Comparison of ENCODE assay signal across 9 cellular contexts in the genomic region with DNA sequence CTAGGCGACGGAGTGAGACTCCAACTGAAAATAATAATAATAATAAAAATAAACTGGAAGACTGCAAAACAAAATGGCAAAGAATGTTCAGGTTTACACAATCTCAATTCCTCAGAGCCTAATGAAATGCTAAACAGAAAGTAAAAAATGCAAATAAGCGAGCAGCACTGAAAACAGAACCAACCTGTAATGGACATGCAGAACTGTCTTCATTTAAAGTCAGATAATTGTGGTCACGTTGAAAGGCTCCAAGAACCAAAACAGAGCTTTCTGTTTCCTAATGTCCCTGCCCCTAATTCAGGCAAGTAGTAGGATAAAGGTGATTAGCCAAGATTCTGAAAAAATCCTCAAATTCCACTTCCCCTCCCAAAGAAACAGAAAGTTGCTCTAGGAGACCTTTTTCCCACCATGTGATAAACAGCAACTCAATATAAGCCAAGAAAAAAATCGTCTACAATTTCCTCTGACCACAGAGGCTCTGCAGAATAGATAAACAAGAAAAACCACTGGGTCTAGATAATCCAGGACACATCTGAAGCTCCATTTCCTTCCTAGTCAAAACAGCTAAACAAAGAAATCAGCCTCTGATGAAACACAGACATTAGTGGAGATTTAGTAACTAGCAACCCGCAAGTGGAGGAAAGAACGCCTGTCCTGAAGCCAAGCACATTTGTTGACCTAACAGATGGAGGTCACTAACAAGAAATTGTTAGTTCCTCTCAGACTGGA. TPM values are rescaled to one million over a fixed set of nuclear protein-coding genes. Genes with fewer than 3 reads are reported as not detected.
A peak's percentile ranks its signal among the peaks of the same experiment; 100 is the strongest.
DNase-seq lines count a peak whose midpoint lies in the region; ATAC-seq, FAIRE-seq and TF ChIP-seq lines count a peak whose summit lies in the region.
"Had no signal": no experiment of that assay in that cellular context is flagged by ENCODE, and none has a peak within 500 bp of the region (broad histone marks: within the 10 kb centered on the region; RNA-seq: fewer than 3 reads in every experiment).

No MANE protein-coding gene starts in this region.

- TF ChIP-seq CTCF in LNCaP clone FGC (IDR thresholded peaks at IDR 0.05; ENCODE audit: control insufficient read depth, extremely low read depth, insufficient read depth) = no peak
- TF ChIP-seq CTCF in GM12878 (IDR thresholded peaks at IDR 0.05 in 2 of 3, conservative IDR thresholded peaks at IDR 0.05 in 1 of 3; ENCODE audit: control insufficient read depth in 2 of 3, extremely low read depth in 1 of 3, insufficient read depth in 1 of 3, low read depth in 3 of 3, low read length in 3 of 3) = no peak

- 1% methylated on average over 7 of the region's 7 CpGs for WGBS in GM12878 (ENCODE audit: insufficient coverage, insufficient replicate concordance, low lambda C conversion rate, missing lambda C conversion rate)

- H3K27me3 ChIP-seq in BLaER1 treated with 17β-estradiol and CSF1 and Interleukin-3, amounts not matched to agents 10 nM and 100 nM = no peaks in the 10 kb centered on the region
- H3K27me3 ChIP-seq in GM12878 (replicated peaks in 1 of 2; ENCODE audit: control insufficient read depth in 2 of 2, insufficient read depth in 2 of 2, low read length in 1 of 2) (no peaks in the 10 kb centered on the region), muscle layer of duodenum (ENCODE audit: low read depth, low read length) (no peaks in the 10 kb centered on the region)

- H2AFZ ChIP-seq in GM12878 (ENCODE audit: control insufficient read depth, low read depth, low read length) = peak overlapping the region; percentile 33; the same call in 1 of the 2 replicates

- TF ChIP-seq EP300 in GM12878 (IDR thresholded peaks at IDR 0.05; ENCODE audit: borderline replicate concordance in 1 of 2, control insufficient read depth in 1 of 2, low read depth in 2 of 2, low read length in 2 of 2) = no peak

- H3K4me3 ChIP-seq in BLaER1 treated with 17β-estradiol and CSF1 and Interleukin-3, amounts not matched to agents 10 nM and 100 nM = peak overlapping the region; percentile 66 to 95 (median 80); a peak in 19 of 20 replicates
- H3K4me3 ChIP-seq in LNCaP clone FGC (ENCODE audit: low read depth, low read length) (peak overlapping the region; percentile 6; the same call in 1 of the 2 replicates), GM12878 (peak overlapping the region; percentile 70), muscle layer of duodenum (ENCODE audit: low read depth in 1 of 2, low read length in 2 of 2) (peak overlapping the region; percentile 30 to 59)

- peak overlapping the region; percentile 48 to 98 (median 92); a peak in 21 of 22 replicates for H3K27ac ChIP-seq in BLaER1 treated with 17β-estradiol and CSF1 and Interleukin-3, amounts not matched to agents 10 nM and 100 nM
- peak overlapping the region; percentile 71 for H3K27ac ChIP-seq in GM12878 (ENCODE audit: control insufficient read depth, insufficient read depth)
- H3K27ac ChIP-seq in muscle layer of duodenum (ENCODE audit: low read length) = peak overlapping the region; percentile 77

- intact Hi-C loops in GM12878 (cut with micrococcal nuclease; ENCODE audit: unreplicated experiment) = loop anchor here (5.0 kb wide), 1 partner anchor 353 kb away; a partner anchor contains a TSS

- BruUV-seq in GM12878 (replicated peaks; lab: Mats Ljungman, UMichigan) = no TSS peak

- RAD21 ChIA-PET in GM12878 (lab: Charles Lee; ENCODE audit: unreplicated experiment) = interaction anchor here (1.7 kb wide), 1 partner anchor 114 kb away, joined by 8 read pairs; a partner anchor contains a TSS

- in situ Hi-C loops in GM12878 (cut with MboI) = loop anchor here (5.0 kb wide), 1 partner anchor 288 kb away; a partner anchor contains a TSS

- ATAC-seq in GM19351 (IDR thresholded peaks at IDR 0.05; ENCODE audit: unreplicated experiment) = peak; percentile 25
- peak; percentile 7; the same call in 2 of the 3 replicates for ATAC-seq in GM12878
- no peak for ATAC-seq in GM18505 (IDR thresholded peaks at IDR 0.05; ENCODE audit: unreplicated experiment)
- ATAC-seq: left colon had no signal

- FAIRE-seq in GM12878 (lab: Jason Lieb, UNC) = peak; percentile 62

- TF ChIP-seq POLR2A in GM12878 (IDR thresholded peaks at IDR 0.05; ENCODE audit: low read depth, low read length) (no peak), GM18505 (IDR thresholded peaks at IDR 0.05; ENCODE audit: borderline replicate concordance, extremely low read depth, insufficient read depth, insufficient read length) (no peak)

- H3K4me2 ChIP-seq in BLaER1 treated with 17β-estradiol and CSF1 and Interleukin-3, amounts not matched to agents 10 nM and 100 nM = peak overlapping the region; percentile 71 to 90 (median 86)
- peak overlapping the region; percentile 89 for H3K4me2 ChIP-seq in GM12878 (ENCODE audit: control insufficient read depth, insufficient read depth)

- SMC1A ChIA-PET in GM12878 (lab: Charles Lee; ENCODE audit: uncharacterized antibody, unreplicated experiment) = interaction anchor here (0.8 to 1.4 kb wide), 3 partner anchors 20 to 353 kb away, joined by 3 to 4 read pairs (median 3); a partner anchor contains a TSS

- peak overlapping the region; percentile 63 to 98 (median 92) for H3K9ac ChIP-seq in BLaER1 treated with 17β-estradiol and CSF1 and Interleukin-3, amounts not matched to agents 10 nM and 100 nM
- H3K9ac ChIP-seq in GM12878 (ENCODE audit: control insufficient read depth, insufficient read depth, low read length) = peak overlapping the region; percentile 51

- H4K20me1 ChIP-seq in BLaER1 treated with 17β-estradiol and CSF1 and Interleukin-3, amounts not matched to agents 10 nM and 100 nM = peaks cover 0 to 30% (median 13%) of the 10 kb centered on the region in 11 experiments; a peak in 14 of 22 replicates
- H4K20me1 ChIP-seq in GM12878 (ENCODE audit: control insufficient read depth, insufficient read depth) = no peaks in the 10 kb centered on the region

- H3K79me2 ChIP-seq in GM12878 (ENCODE audit: control insufficient read depth, insufficient read depth, low read length) = peaks cover 82% of the 10 kb centered on the region

- CTCF ChIA-PET in GM12878 (lab: Yijun Ruan, JAX) = interaction anchor here (0.9 to 1.5 kb wide), 2 partner anchors 18 to 287 kb away, joined by 3 to 4 read pairs; no protein-coding TSS in a partner anchor

- H3K36me3 ChIP-seq in BLaER1 treated with 17β-estradiol and CSF1 and Interleukin-3, amounts not matched to agents 10 nM and 100 nM = peaks cover 0 to 45% (median 35%) of the 10 kb centered on the region in 11 experiments; a peak in 16 of 22 replicates
- H3K36me3 ChIP-seq in GM12878 (ENCODE audit: control insufficient read depth in 2 of 2, insufficient read depth in 2 of 2, low read length in 1 of 2) (no peaks in the 10 kb centered on the region), muscle layer of duodenum (ENCODE audit: control insufficient read depth in 1 of 2, insufficient read depth in 2 of 2, low read length in 2 of 2) (no peaks in the 10 kb centered on the region)

- H3K9me3 ChIP-seq in BLaER1 treated with 17β-estradiol and CSF1 and Interleukin-3, amounts not matched to agents 10 nM and 100 nM (replicated peaks in 1 of 11) = peaks cover 6 to 50% (median 31%) of the 10 kb centered on the region in 11 experiments; a peak in 20 of 22 replicates
- H3K9me3 ChIP-seq in GM12878 (replicated peaks; ENCODE audit: control insufficient read depth, insufficient read depth, low read length) (no peaks in the 10 kb centered on the region), muscle layer of duodenum (ENCODE audit: control insufficient read depth in 1 of 2, low read length in 2 of 2) (no peaks in the 10 kb centered on the region)

- no peak for TF ChIP-seq RAD21 in GM12878 (IDR thresholded peaks at IDR 0.05; ENCODE audit: insufficient read depth, low read depth, low read length)

- POLR2A ChIA-PET in GM12878 (lab: Charles Lee) = interaction anchor here (0.7 to 1.5 kb wide), 2 partner anchors 9 to 26 kb away, joined by 3 to 7 read pairs; no protein-coding TSS in a partner anchor

- peaks cover 25 to 70% (median 30%) of the 10 kb centered on the region in 10 experiments for H3K4me1 ChIP-seq in BLaER1 treated with 17β-estradiol and CSF1 and Interleukin-3, amounts not matched to agents 10 nM and 100 nM
- H3K4me1 ChIP-seq in GM12878 (ENCODE audit: control insufficient read depth, insufficient read depth, low read length) (peaks cover 10% of the 10 kb centered on the region), muscle layer of duodenum (ENCODE audit: control insufficient read depth in 1 of 2, insufficient read depth in 2 of 2, low read length in 2 of 2) (peaks cover 6 to 10% of the 10 kb centered on the region in 2 donors)

- no peak for DNase-seq in LNCaP clone FGC (ENCODE audit: low read depth)
- no peak for DNase-seq in GM12878 (ENCODE audit: low read depth, low spot score)
- DNase-seq in iPS-NIHi7 (ENCODE audit: extremely low spot score) = no peak
- no peak for DNase-seq in stimulated activated naive CD4-positive, alpha-beta T cell (lab: John Stamatoyannopoulos, UW)

TF ChIP-seq in GM12878, 131 proteins besides CTCF, POLR2A, EP300 and RAD21 (continues in another document):
- TF ChIP-seq PML (IDR thresholded peaks at IDR 0.05; ENCODE audit: low read length) (0 out of 2 replicates have a peak, but pooled peaks have one; percentile 43), PAX5 (IDR thresholded peaks at IDR 0.05; ENCODE audit: borderline replicate concordance, low read depth, low read length) (no peak)

RNA-seq across cellular contexts. Expression of a gene that starts 3.0 kb away (rescaled TPM):
- 269 and 305 TPM in 2 replicates for total RNA-seq in GM12878 (2013; cell fraction: nucleolus; rRNA removed)
- total RNA-seq in GM12878 (2014; rRNA removed) = 46.1 and 61.8 TPM in 2 replicates
- total RNA-seq in GM12878 (2014; rRNA removed; fragmentation: Illumina TruSeq; extraction: Trizol) = 79.9 and 88.0 TPM in 2 replicates
- total RNA-seq in GM12878 (2021) = 42.8 and 47.2 TPM in 2 replicates
- 13.9 TPM for polyA plus RNA-seq in GM12878 (2011; ENCODE audit: low read depth)
- polyA plus RNA-seq in GM12878 (2011; rRNA removed) = 69.0 and 141 TPM in 2 replicates
- polyA plus RNA-seq in GM12878 (2011; cell fraction: cytosol; rRNA removed) = 19.6 and 22.8 TPM in 2 replicates
- 64.5 and 70.6 TPM in 2 replicates for polyA plus RNA-seq in GM12878 (2011; cell fraction: nucleus; rRNA removed)
- 23.9 and 35.3 TPM in 2 replicates for polyA plus RNA-seq in GM12878 (2012)
- polyA plus RNA-seq in GM12878 (2014; fragmentation: Illumina TruSeq; extraction: Trizol) = 63.5 and 75.8 TPM in 2 replicates
- polyA plus RNA-seq in GM12878 (2014; fragmentation: Nextera tagmentation; extraction: Ambion mirVana) = 10 to 100 TPM; 16.9 to 17.7 TPM
- polyA plus RNA-seq in GM12878 (2014; rRNA removed) = 32.9 and 50.4 TPM in 2 replicates
- polyA plus RNA-seq in GM12878 (2016; fragmentation: Nextera tagmentation; extraction: Ambion mirVana) = 10 to 100 TPM; 81.5 to 88.9 TPM
- 36.1 and 40.2 TPM in 2 replicates for polyA minus RNA-seq in GM12878 (2011; rRNA and poly(A)+ RNA removed)
- 23.6 and 36.1 TPM in 2 replicates for polyA minus RNA-seq in GM12878 (2011; cell fraction: cytosol; rRNA and poly(A)+ RNA removed)
- polyA minus RNA-seq in GM12878 (2011; cell fraction: nucleus; rRNA and poly(A)+ RNA removed) = 48.4 and 49.4 TPM in 2 replicates

Comparison
In these comparisons a context has a peak if more than half of its experiments do, and no peak if none do; other contexts are left out.
1. H3K4me3 ChIP-seq: peak in every context shown above with its lines; median percentile 80 in BLaER1 treated with 17β-estradiol and CSF1 and Interleukin-3, amounts not matched to agents 10 nM and 100 nM; 70 in GM12878; 44 in muscle layer of duodenum; 6 in LNCaP clone FGC.